Comparison of ENCODE assay signal across 1 cellular context in genomic region chr19:13958043-13958442, GRCh38.
TF ChIP-seq lines count a peak whose summit lies in the region.

No MANE protein-coding gene starts in this region.

TF ChIP-seq in K562, 482 proteins besides CTCF, POLR2A, EP300 and RAD21:
- peak in 1 of 2 experiments; percentile 10 for TF ChIP-seq E2F6 (IDR thresholded peaks at IDR 0.05; ENCODE audit: borderline replicate concordance in 1 of 2, extremely low read depth in 1 of 2, insufficient read depth in 1 of 2, insufficient read length in 1 of 2, low read depth in 1 of 2, low read length in 1 of 2, poor library complexity in 1 of 2, severe bottlenecking in 1 of 2)
- 0 out of 2 replicates have a peak, but pooled peaks have one; percentile 14 for TF ChIP-seq TEAD4 (IDR thresholded peaks at IDR 0.05; ENCODE audit: low read length)
- TF ChIP-seq TEAD4 (CRISPR knock-in tag; IDR thresholded peaks at IDR 0.05; ENCODE audit: borderline replicate concordance): no peak
- peak; percentile 60 for TF ChIP-seq ARID1B (IDR thresholded peaks at IDR 0.05)
- TF ChIP-seq CBFA2T3 (IDR thresholded peaks at IDR 0.05): peak; percentile 75
- TF ChIP-seq TFAP4 (CRISPR knock-in tag; IDR thresholded peaks at IDR 0.05; ENCODE audit: borderline replicate concordance): peak; percentile 51; the same call in 1 of the 2 replicates
- 0 out of 2 replicates have a peak, but pooled peaks have one; percentile 18 for TF ChIP-seq MAX (CRISPR knock-in tag; IDR thresholded peaks at IDR 0.05)
- TF ChIP-seq PKNOX1 (IDR thresholded peaks at IDR 0.05): no peak
- 0 out of 2 replicates have a peak, but pooled peaks have one; percentile 12 for TF ChIP-seq TAL1 (IDR thresholded peaks at IDR 0.05)
- TF ChIP-seq CBFA2T2 (conservative IDR thresholded peaks at IDR 0.05): peak; percentile 35; the same call in 1 of the 2 replicates
- TF ChIP-seq POLR2AphosphoS5 (IDR thresholded peaks at IDR 0.05; ENCODE audit: control insufficient read depth, insufficient read depth, low read depth, low read length): 0 out of 2 replicates have a peak, but pooled peaks have one; percentile 21
- peak; percentile 65 for TF ChIP-seq KLF1 (tag; IDR thresholded peaks at IDR 0.05)
- no peak for TF ChIP-seq KLF16 (IDR thresholded peaks at IDR 0.05)
- no peak for TF ChIP-seq MCM7 (IDR thresholded peaks at IDR 0.05)
- TF ChIP-seq CREM (IDR thresholded peaks at IDR 0.05; ENCODE audit: low read depth): peak; percentile 53; the same call in 1 of the 2 replicates
- peak in 1 of 2 experiments; percentile 38; a peak in 1 of 4 replicates for TF ChIP-seq HDAC1 (IDR thresholded peaks at IDR 0.05)
- peak; percentile 65 for TF ChIP-seq MYNN (IDR thresholded peaks at IDR 0.05)
- TF ChIP-seq MYNN (CRISPR knock-in tag; IDR thresholded peaks at IDR 0.05): no peak
- no peak for TF ChIP-seq SRSF3 (IDR thresholded peaks at IDR 0.05; ENCODE audit: insufficient read depth, low read length)
- peak in 1 of 2 experiments; percentile 34; a peak in 1 of 4 replicates for TF ChIP-seq FOXK2 (conservative IDR thresholded peaks at IDR 0.05 in 1 of 2, IDR thresholded peaks at IDR 0.05 in 1 of 2; ENCODE audit: low read depth in 2 of 2)
- TF ChIP-seq ZNF407 (IDR thresholded peaks at IDR 0.05; ENCODE audit: low read depth): no peak
- TF ChIP-seq PRDM10 (IDR thresholded peaks at IDR 0.05; ENCODE audit: partially characterized antibody): peak; percentile 84
- TF ChIP-seq TCF3 (CRISPR knock-in tag; IDR thresholded peaks at IDR 0.05): peak; percentile 77
- peak; percentile 76; the same call in 1 of the 2 replicates for TF ChIP-seq ZBTB7A (IDR thresholded peaks at IDR 0.05; ENCODE audit: borderline replicate concordance, control insufficient read depth, low read depth, low read length)
- TF ChIP-seq NCOR1 (IDR thresholded peaks at IDR 0.05): peak; percentile 40; the same call in 1 of the 2 replicates
- peak; percentile 56 for TF ChIP-seq DPF2 (IDR thresholded peaks at IDR 0.05)
- peak; percentile 51; the same call in 1 of the 2 replicates for TF ChIP-seq MTA3 (IDR thresholded peaks at IDR 0.05; ENCODE audit: borderline replicate concordance)
- peak; percentile 60; the same call in 1 of the 2 replicates for TF ChIP-seq ZBTB2 (IDR thresholded peaks at IDR 0.05)
- TF ChIP-seq XRCC5 (IDR thresholded peaks at IDR 0.05; ENCODE audit: low read depth, low read length): peak; percentile 26; the same call in 1 of the 2 replicates
- TF ChIP-seq GTF2E2 (tag; IDR thresholded peaks at IDR 0.05): 0 out of 2 replicates have a peak, but pooled peaks have one; percentile 24
- TF ChIP-seq TRIM25 (IDR thresholded peaks at IDR 0.05; ENCODE audit: borderline replicate concordance): no peak
- no peak for TF ChIP-seq ZNF696 (CRISPR knock-in tag; conservative IDR thresholded peaks at IDR 0.05)
- no peak for TF ChIP-seq MIER1 (IDR thresholded peaks at IDR 0.05; ENCODE audit: low read depth)
- 0 out of 2 replicates have a peak, but pooled peaks have one; percentile 34 for TF ChIP-seq ZNF592 (IDR thresholded peaks at IDR 0.05)
- TF ChIP-seq ZNF146 (CRISPR knock-in tag; IDR thresholded peaks at IDR 0.05; ENCODE audit: unreplicated experiment): no peak
